1 cellular context compared by ENCODE assay signal in the genomic region with DNA sequence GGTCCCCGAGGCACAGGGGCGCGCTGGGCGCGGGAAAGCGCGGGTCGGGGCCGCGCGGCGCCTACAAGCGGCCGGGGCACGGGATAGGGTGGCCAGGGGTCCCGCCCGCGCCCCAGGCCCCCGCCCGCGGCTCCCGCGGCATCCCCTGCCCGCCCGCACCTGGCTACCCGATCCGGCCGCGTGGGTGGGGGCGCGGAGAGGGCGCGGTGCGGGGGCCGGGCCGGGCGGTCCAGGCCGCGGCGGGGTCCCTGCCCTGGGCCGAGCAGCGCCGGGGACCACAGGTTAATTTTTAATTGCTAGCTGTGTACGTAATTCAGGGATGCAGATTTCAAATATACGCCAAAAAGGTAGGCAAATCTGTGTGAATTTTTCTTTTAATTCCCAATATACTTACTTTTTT.
TF ChIP-seq lines count a peak whose summit lies in the region.

No MANE protein-coding gene starts in this region.

TF ChIP-seq in SK-N-SH, 30 proteins besides CTCF, POLR2A, EP300 and RAD21 (continued from another document):
- TF ChIP-seq, protein P1, sequence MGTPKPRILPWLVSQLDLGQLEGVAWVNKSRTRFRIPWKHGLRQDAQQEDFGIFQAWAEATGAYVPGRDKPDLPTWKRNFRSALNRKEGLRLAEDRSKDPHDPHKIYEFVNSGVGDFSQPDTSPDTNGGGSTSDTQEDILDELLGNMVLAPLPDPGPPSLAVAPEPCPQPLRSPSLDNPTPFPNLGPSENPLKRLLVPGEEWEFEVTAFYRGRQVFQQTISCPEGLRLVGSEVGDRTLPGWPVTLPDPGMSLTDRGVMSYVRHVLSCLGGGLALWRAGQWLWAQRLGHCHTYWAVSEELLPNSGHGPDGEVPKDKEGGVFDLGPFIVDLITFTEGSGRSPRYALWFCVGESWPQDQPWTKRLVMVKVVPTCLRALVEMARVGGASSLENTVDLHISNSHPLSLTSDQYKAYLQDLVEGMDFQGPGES (IDR thresholded peaks at IDR 0.05; ENCODE audit: low read depth, low read length) = no peak
- no peak for TF ChIP-seq SIN3A (IDR thresholded peaks at IDR 0.05; ENCODE audit: borderline replicate concordance, low read depth, low read length)
- no peak for TF ChIP-seq TCF12 (IDR thresholded peaks at IDR 0.05)
- TF ChIP-seq TAF1 (IDR thresholded peaks at IDR 0.05; ENCODE audit: borderline replicate concordance, low read depth, low read length) = no peak
- TF ChIP-seq, protein P2, sequence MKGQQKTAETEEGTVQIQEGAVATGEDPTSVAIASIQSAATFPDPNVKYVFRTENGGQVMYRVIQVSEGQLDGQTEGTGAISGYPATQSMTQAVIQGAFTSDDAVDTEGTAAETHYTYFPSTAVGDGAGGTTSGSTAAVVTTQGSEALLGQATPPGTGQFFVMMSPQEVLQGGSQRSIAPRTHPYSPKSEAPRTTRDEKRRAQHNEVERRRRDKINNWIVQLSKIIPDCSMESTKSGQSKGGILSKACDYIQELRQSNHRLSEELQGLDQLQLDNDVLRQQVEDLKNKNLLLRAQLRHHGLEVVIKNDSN (IDR thresholded peaks at IDR 0.05; ENCODE audit: borderline replicate concordance, low read depth) = no peak
